In genomic region chr18:3256693-3257626, GRCh38 we compare ENCODE assay signal across 1 cellular context.
A peak's percentile ranks its signal among the peaks of the same experiment; 100 is the strongest.
TF ChIP-seq lines count a peak whose summit lies in the region.

No MANE protein-coding gene starts in this region.

TF ChIP-seq in GM12878, 131 proteins besides CTCF, POLR2A, EP300 and RAD21 (continues in another document):
- no peak for TF ChIP-seq E2F8 (IDR thresholded peaks at IDR 0.05; ENCODE audit: low read depth, partially characterized antibody)
- no peak for TF ChIP-seq KAT2A (conservative IDR thresholded peaks at IDR 0.05; ENCODE audit: control insufficient read depth, low read depth, low read length)
- TF ChIP-seq SUPT20H (IDR thresholded peaks at IDR 0.05; ENCODE audit: borderline replicate concordance, control insufficient read depth, low read depth, low read length), result no peak
- TF ChIP-seq CBX3 (IDR thresholded peaks at IDR 0.05; ENCODE audit: borderline replicate concordance, low read depth), result no peak
- TF ChIP-seq SIN3A (IDR thresholded peaks at IDR 0.05; ENCODE audit: low read depth, low read length), result no peak
- peak; percentile 54; the same call in 1 of the 2 replicates for TF ChIP-seq BCL11A (IDR thresholded peaks at IDR 0.05; ENCODE audit: low read depth, low read length)
- no peak for TF ChIP-seq SMARCA5 (IDR thresholded peaks at IDR 0.05)
- peak; percentile 74 for TF ChIP-seq SPI1 (IDR thresholded peaks at IDR 0.05; ENCODE audit: borderline replicate concordance, insufficient read depth, low read depth, low read length)
- TF ChIP-seq PML (IDR thresholded peaks at IDR 0.05; ENCODE audit: low read length), result peak; percentile 44
- no peak for TF ChIP-seq NR2C2 (IDR thresholded peaks at IDR 0.05; ENCODE audit: borderline replicate concordance, control insufficient read depth, insufficient read length, low read depth)
- TF ChIP-seq BCLAF1 (IDR thresholded peaks at IDR 0.05), result no peak
- TF ChIP-seq RCOR1 (conservative IDR thresholded peaks at IDR 0.05; ENCODE audit: low read depth, low read length), result no peak
- TF ChIP-seq CEBPZ (IDR thresholded peaks at IDR 0.05; ENCODE audit: low read depth, low read length), result no peak
- no peak for TF ChIP-seq ZNF622 (IDR thresholded peaks at IDR 0.05)
- no peak for TF ChIP-seq KLF5 (IDR thresholded peaks at IDR 0.05; ENCODE audit: partially characterized antibody)
- no peak for TF ChIP-seq YY1 (IDR thresholded peaks at IDR 0.05; ENCODE audit: low read depth, low read length)
- no peak for TF ChIP-seq EZH2 (IDR thresholded peaks at IDR 0.05; ENCODE audit: borderline replicate concordance, control insufficient read depth, low read depth, low read length)
- no peak for TF ChIP-seq FOXK2 (IDR thresholded peaks at IDR 0.05)
- 0 out of 2 replicates have a peak, but pooled peaks have one; percentile 37 for TF ChIP-seq TCF12 (IDR thresholded peaks at IDR 0.05; ENCODE audit: low read depth, low read length)
- 0 out of 2 replicates have a peak, but pooled peaks have one; percentile 28 for TF ChIP-seq GABPA (IDR thresholded peaks at IDR 0.05; ENCODE audit: low read depth)
- peak; percentile 90 for TF ChIP-seq IKZF2 (IDR thresholded peaks at IDR 0.05)
- TF ChIP-seq JUNB (IDR thresholded peaks at IDR 0.05), result peak; percentile 80
- peak; percentile 56; the same call in 1 of the 2 replicates for TF ChIP-seq RUNX3 (IDR thresholded peaks at IDR 0.05; ENCODE audit: low read length)
- no peak for TF ChIP-seq CBFB (IDR thresholded peaks at IDR 0.05; ENCODE audit: low read depth)
- TF ChIP-seq FOS (IDR thresholded peaks at IDR 0.05; ENCODE audit: borderline replicate concordance, extremely low read depth, insufficient read length), result no peak
- TF ChIP-seq CHD4 (IDR thresholded peaks at IDR 0.05), result no peak
- TF ChIP-seq HCFC1 (IDR thresholded peaks at IDR 0.05; ENCODE audit: low read length), result no peak
- no peak for TF ChIP-seq HDGF (IDR thresholded peaks at IDR 0.05)
- no peak for TF ChIP-seq ZNF384 (IDR thresholded peaks at IDR 0.05; ENCODE audit: borderline replicate concordance, low read depth, low read length)
- peak; percentile 75; the same call in 1 of the 2 replicates for TF ChIP-seq RELB (IDR thresholded peaks at IDR 0.05; ENCODE audit: low read depth)
- no peak for TF ChIP-seq RBBP5 (conservative IDR thresholded peaks at IDR 0.05)
- TF ChIP-seq CREM (IDR thresholded peaks at IDR 0.05; ENCODE audit: low read depth), result peak; percentile 50; the same call in 1 of the 2 replicates
- peak; percentile 76 for TF ChIP-seq NBN (IDR thresholded peaks at IDR 0.05)
- TF ChIP-seq BRCA1 (IDR thresholded peaks at IDR 0.05; ENCODE audit: low read depth, low read length), result no peak
- TF ChIP-seq HDAC2 (IDR thresholded peaks at IDR 0.05), result no peak
- peak; percentile 62 for TF ChIP-seq BCL3 (IDR thresholded peaks at IDR 0.05; ENCODE audit: borderline replicate concordance, insufficient read depth, low read depth, low read length, poor library complexity, severe bottlenecking)
- no peak for TF ChIP-seq PAX5 (IDR thresholded peaks at IDR 0.05; ENCODE audit: borderline replicate concordance, low read depth, low read length)
- no peak for TF ChIP-seq ZNF207 (IDR thresholded peaks at IDR 0.05; ENCODE audit: borderline replicate concordance)
- no peak for TF ChIP-seq ZBTB40 (IDR thresholded peaks at IDR 0.05; ENCODE audit: borderline replicate concordance)
- TF ChIP-seq POLR2AphosphoS5 (IDR thresholded peaks at IDR 0.05; ENCODE audit: low read length), result no peak; the same call in 1 of the 2 replicates
- TF ChIP-seq E4F1 (IDR thresholded peaks at IDR 0.05; ENCODE audit: borderline replicate concordance, partially characterized antibody), result no peak
- no peak for TF ChIP-seq IRF3 (IDR thresholded peaks at IDR 0.05)
- no peak for TF ChIP-seq RFX5 (IDR thresholded peaks at IDR 0.05; ENCODE audit: low read depth, low read length)
